In genomic region chr16:11312718-11313492, GRCh38 we compare ENCODE assay signal across 8 cellular contexts. TPM values are rescaled to one million over a fixed set of nuclear protein-coding genes. Genes with fewer than 3 reads are reported as not detected.
DNase-seq lines count a peak whose midpoint lies in the region; ATAC-seq, FAIRE-seq and TF ChIP-seq lines count a peak whose summit lies in the region.

No MANE protein-coding gene starts in this region.

- FAIRE-seq in HepG2 (lab: Jason Lieb, UNC): no peak

- no peaks in the 10 kb centered on the region for H3K9me3 Mint-ChIP-seq in activated naive CD8-positive, alpha-beta T cell (ENCODE audit: low read depth)

- H3K36me3 ChIP-seq in HepG2 (replicated peaks in 1 of 2; ENCODE audit: control insufficient read depth in 1 of 2, insufficient read depth in 2 of 2, low read length in 2 of 2) (no peaks in the 10 kb centered on the region), testis (ENCODE audit: low read depth, missing control alignments) (no peaks in the 10 kb centered on the region)

- H2AFZ ChIP-seq in HepG2 (ENCODE audit: low read length): peak overlapping the region; percentile 2

- TF ChIP-seq POLR2A in HepG2 (IDR thresholded peaks at IDR 0.05; ENCODE audit: insufficient read depth in 1 of 2, low read depth in 2 of 2, low read length in 2 of 2) (peak; percentile 11 to 46), testis (IDR thresholded peaks at IDR 0.05) (no peak)

- H3K79me2 ChIP-seq in HepG2 (ENCODE audit: insufficient read depth, low read length): no peaks in the 10 kb centered on the region

- peak; percentile 49 for DNase-seq in HT1080 (ENCODE audit: low read depth)
- peak; percentile 72 for DNase-seq in HepG2 (ENCODE audit: low spot score)
- DNase-seq in Ammon's horn (ENCODE audit: low spot score): no peak
- DNase-seq in testis: no peak
- no peak for DNase-seq in NCI-H128 (lab: John Stamatoyannopoulos, UW; ENCODE audit: unreplicated experiment)

- no TSS peak for BruUV-seq in HepG2 (replicated peaks; lab: Mats Ljungman, UMichigan)

- TF ChIP-seq CTCF in C4-2B (conservative IDR thresholded peaks at IDR 0.05): no peak
- no peak; the same call in 1 of the 2 replicates for TF ChIP-seq CTCF in HepG2 (CRISPR knock-in tag; IDR thresholded peaks at IDR 0.05)
- no peak for TF ChIP-seq CTCF in testis (IDR thresholded peaks at IDR 0.05)

- peaks cover 73% of the 10 kb centered on the region for H3K4me1 ChIP-seq in HepG2 (ENCODE audit: insufficient read depth, low read length)
- H3K4me1 ChIP-seq in testis: peaks cover 22% of the 10 kb centered on the region

- peaks cover 45% of the 10 kb centered on the region for H3K4me1 Mint-ChIP-seq in activated naive CD8-positive, alpha-beta T cell (ENCODE audit: low read depth)

- peak overlapping the region; percentile 4 to 49 (median 34); a peak in 4 of 6 replicates for H3K4me3 ChIP-seq in HepG2 (replicated peaks in 1 of 3; ENCODE audit: insufficient read depth in 1 of 3, low read depth in 2 of 3, low read length in 3 of 3)
- no peak overlapping the region for H3K4me3 ChIP-seq in testis

- H3K9me3 ChIP-seq in HepG2 (ENCODE audit: low read length) (no peaks in the 10 kb centered on the region), testis (no peaks in the 10 kb centered on the region)

- TF ChIP-seq RAD21 in HepG2 (CRISPR knock-in tag; IDR thresholded peaks at IDR 0.05): no peak

- ATAC-seq in HepG2 (no peak), HG02852 (IDR thresholded peaks at IDR 0.05; ENCODE audit: unreplicated experiment) (no peak)

- WGBS in HepG2 (ENCODE audit: low lambda C conversion rate): 35% methylated on average over 8 of the region's 8 CpGs
- 54% methylated on average over 8 of the region's 8 CpGs for WGBS in testis, 2 donors

- H4K20me1 ChIP-seq in HepG2 (ENCODE audit: insufficient read depth, low read length): no peaks in the 10 kb centered on the region

- peak overlapping the region; percentile 73 for H3K4me2 ChIP-seq in HepG2 (ENCODE audit: low read depth, low read length)

- no peaks in the 10 kb centered on the region for H3K27me3 Mint-ChIP-seq in activated naive CD8-positive, alpha-beta T cell

- no peaks in the 10 kb centered on the region for H3K36me3 Mint-ChIP-seq in activated naive CD8-positive, alpha-beta T cell

- H3K4me3 Mint-ChIP-seq in activated naive CD8-positive, alpha-beta T cell: no peak overlapping the region

- in situ Hi-C loops in HepG2 (cut with HindIII; ENCODE audit: extremely low pct_ligation_motif_present, low pct_unique_long_range_greater_than_20kb): no loop called here

- peak overlapping the region; percentile 58 for H3K9ac ChIP-seq in HepG2 (ENCODE audit: insufficient read depth, low read depth, low read length)

- CTCF ChIA-PET in HepG2 (lab: Yijun Ruan, JAX; ENCODE audit: low intra/inter-chr PET ratio, low total read pairs): interaction anchor here (0.9 kb wide), 1 partner anchor 34 kb away, joined by 4 read pairs; no protein-coding TSS in a partner anchor

- intact Hi-C loops in HepG2 (cut with micrococcal nuclease; ENCODE audit: unreplicated experiment) (loop anchor here (1.0 kb wide), 1 partner anchor 50 kb away; no protein-coding TSS in a partner anchor), testis (cut with DNase I; ENCODE audit: low total_unique reads) (no loop called here)

- H3K27me3 ChIP-seq in HepG2 (ENCODE audit: control insufficient read depth in 1 of 2, insufficient read depth in 2 of 2, low read length in 2 of 2) (no peaks in the 10 kb centered on the region), testis (no peaks in the 10 kb centered on the region)

- TF ChIP-seq EP300 in HepG2 (IDR thresholded peaks at IDR 0.05; ENCODE audit: low read depth in 2 of 2, low read length in 2 of 2) (0 out of 4 replicates have a peak, but pooled peaks of 1 of the 2 experiments have one; percentile 18), HepG2 (CRISPR knock-in tag; IDR thresholded peaks at IDR 0.05; ENCODE audit: borderline replicate concordance) (no peak)

- peak overlapping the region; percentile 3; the same call in 1 of the 2 replicates for H3K27ac ChIP-seq in C4-2B
- H3K27ac ChIP-seq in HepG2 (ENCODE audit: extremely low read length, insufficient read depth, low read length): peak overlapping the region; percentile 88
- peak overlapping the region in 1 of 2 donors; percentile 45 for H3K27ac ChIP-seq in testis

- H3K27ac Mint-ChIP-seq in activated naive CD8-positive, alpha-beta T cell: peak overlapping the region; percentile 50

- POLR2A ChIA-PET in HepG2 (lab: Yijun Ruan, JAX): interaction anchor here (0.8 to 7.4 kb wide), 15 partner anchors 15 to 484 kb away, joined by 3 to 234 read pairs (median 6); partner anchors contain the start of genes PRM2, PRM3, SOCS1 and ZC3H7A

RNA-seq across cellular contexts. Expression of gene PRM1, which starts 31.8 kb away (rescaled TPM):
- total RNA-seq in HT1080 (2014; rRNA removed; shearing (Covaris generic)): not detected in 2 replicates
- not detected in 2 replicates for polyA plus RNA-seq in HT1080 (2015; cell fraction: cytosol; rRNA removed)
- not detected in 2 replicates for polyA plus RNA-seq in HT1080 (2015; cell fraction: nucleus; rRNA removed)
- total RNA-seq in HepG2 (2016; rRNA removed; fragmentation: Illumina TruSeq; extraction: Trizol): not detected in 2 replicates
- not detected in 2 replicates for total RNA-seq in HepG2 (2016; cell fraction: cytosol; rRNA removed; fragmentation: Illumina TruSeq; extraction: Trizol; ENCODE audit: low read depth)
- total RNA-seq in HepG2 (2016; cell fraction: insoluble cytoplasmic fraction; rRNA removed; fragmentation: Illumina TruSeq; extraction: Trizol): not detected in 2 replicates
- not detected in 2 replicates for total RNA-seq in HepG2 (2016; cell fraction: membrane; rRNA removed; fragmentation: Illumina TruSeq; extraction: Trizol)
- not detected in 2 replicates for total RNA-seq in HepG2 (2016; cell fraction: nucleus; rRNA removed; fragmentation: Illumina TruSeq; extraction: Trizol)
- not detected in 2 replicates for polyA plus RNA-seq in HepG2 (2011; rRNA removed)
- polyA plus RNA-seq in HepG2 (2011; cell fraction: cytosol; rRNA removed): 0.44 TPM in 1 of 2 replicates, not detected in the other
- not detected in 2 replicates for polyA plus RNA-seq in HepG2 (2011; cell fraction: nucleus; rRNA removed)
- polyA plus RNA-seq in HepG2 (2012): not detected in 2 replicates
- polyA plus RNA-seq in HepG2 (2016; cell fraction: cytosol; fragmentation: Illumina TruSeq; extraction: Trizol; ENCODE audit: low read depth): not detected in 2 replicates
- polyA plus RNA-seq in HepG2 (2016; cell fraction: insoluble cytoplasmic fraction; fragmentation: Illumina TruSeq; extraction: Trizol; ENCODE audit: low read depth): not detected in 2 replicates
- polyA plus RNA-seq in HepG2 (2016; cell fraction: membrane; fragmentation: Illumina TruSeq; extraction: Trizol; ENCODE audit: low read depth): not detected in 2 replicates
- not detected in 2 replicates for polyA plus RNA-seq in HepG2 (2016; cell fraction: nucleus; fragmentation: Illumina TruSeq; extraction: Trizol; ENCODE audit: insufficient read depth, low read depth)
- not detected in 2 replicates for polyA minus RNA-seq in HepG2 (2011; rRNA and poly(A)+ RNA removed; ENCODE audit: low replicate concordance)
- polyA minus RNA-seq in HepG2 (2011; cell fraction: cytosol; rRNA and poly(A)+ RNA removed): not detected in 2 replicates
- polyA minus RNA-seq in HepG2 (2011; cell fraction: nucleus; rRNA and poly(A)+ RNA removed): not detected in 2 replicates
- total RNA-seq in testis: over 10,000 TPM in 1 of 2 donors, 1,000 to 10,000 TPM in 1; 7,819 to 32,936 TPM
- polyA plus RNA-seq in testis (ENCODE audit: insufficient read depth, low read depth, low replicate concordance): 15,171 TPM

RNA-seq across cellular contexts. Expression of gene RMI2, which starts 32.4 kb away (rescaled TPM):
- 9.4 and 14.2 TPM in 2 replicates for total RNA-seq in HT1080 (2014; rRNA removed; shearing (Covaris generic))
- 26.9 and 28.2 TPM in 2 replicates for polyA plus RNA-seq in HT1080 (2015; cell fraction: cytosol; rRNA removed)
- polyA plus RNA-seq in HT1080 (2015; cell fraction: nucleus; rRNA removed): 14.3 and 17.4 TPM in 2 replicates
- 55.7 and 65.3 TPM in 2 replicates for total RNA-seq in HepG2 (2016; rRNA removed; fragmentation: Illumina TruSeq; extraction: Trizol)
- 8.6 and 11.0 TPM in 2 replicates for total RNA-seq in HepG2 (2016; cell fraction: cytosol; rRNA removed; fragmentation: Illumina TruSeq; extraction: Trizol; ENCODE audit: low read depth)
- 51.5 and 55.7 TPM in 2 replicates for total RNA-seq in HepG2 (2016; cell fraction: insoluble cytoplasmic fraction; rRNA removed; fragmentation: Illumina TruSeq; extraction: Trizol)
- 28.4 and 29.3 TPM in 2 replicates for total RNA-seq in HepG2 (2016; cell fraction: membrane; rRNA removed; fragmentation: Illumina TruSeq; extraction: Trizol)
- total RNA-seq in HepG2 (2016; cell fraction: nucleus; rRNA removed; fragmentation: Illumina TruSeq; extraction: Trizol): 23.6 and 25.7 TPM in 2 replicates
- polyA plus RNA-seq in HepG2 (2011; rRNA removed): 15.3 and 24.5 TPM in 2 replicates
- 18.8 and 22.1 TPM in 2 replicates for polyA plus RNA-seq in HepG2 (2011; cell fraction: cytosol; rRNA removed)
- 10.4 and 11.9 TPM in 2 replicates for polyA plus RNA-seq in HepG2 (2011; cell fraction: nucleus; rRNA removed)
- polyA plus RNA-seq in HepG2 (2012): 19.5 and 50.3 TPM in 2 replicates
- 10.8 and 11.1 TPM in 2 replicates for polyA plus RNA-seq in HepG2 (2016; cell fraction: cytosol; fragmentation: Illumina TruSeq; extraction: Trizol; ENCODE audit: low read depth)
- polyA plus RNA-seq in HepG2 (2016; cell fraction: insoluble cytoplasmic fraction; fragmentation: Illumina TruSeq; extraction: Trizol; ENCODE audit: low read depth): 90.6 and 102 TPM in 2 replicates
- polyA plus RNA-seq in HepG2 (2016; cell fraction: membrane; fragmentation: Illumina TruSeq; extraction: Trizol; ENCODE audit: low read depth): 27.3 and 29.2 TPM in 2 replicates
- 54.0 and 54.7 TPM in 2 replicates for polyA plus RNA-seq in HepG2 (2016; cell fraction: nucleus; fragmentation: Illumina TruSeq; extraction: Trizol; ENCODE audit: insufficient read depth, low read depth)
- polyA minus RNA-seq in HepG2 (2011; rRNA and poly(A)+ RNA removed; ENCODE audit: low replicate concordance): 9.1 and 22.0 TPM in 2 replicates
- polyA minus RNA-seq in HepG2 (2011; cell fraction: cytosol; rRNA and poly(A)+ RNA removed): 12.6 and 15.4 TPM in 2 replicates
- polyA minus RNA-seq in HepG2 (2011; cell fraction: nucleus; rRNA and poly(A)+ RNA removed): 8.4 and 8.7 TPM in 2 replicates
- total RNA-seq in testis: 10 to 100 TPM; 26.7 to 30.6 TPM
- 21.5 TPM for polyA plus RNA-seq in testis (ENCODE audit: insufficient read depth, low read depth, low replicate concordance)

RNA-seq across cellular contexts. Expression of gene PRM2, which starts 36.6 kb away (rescaled TPM):
- not detected in 2 replicates for total RNA-seq in HT1080 (2014; rRNA removed; shearing (Covaris generic))
- polyA plus RNA-seq in HT1080 (2015; cell fraction: cytosol; rRNA removed): not detected in 2 replicates
- not detected in 2 replicates for polyA plus RNA-seq in HT1080 (2015; cell fraction: nucleus; rRNA removed)
- total RNA-seq in HepG2 (2016; rRNA removed; fragmentation: Illumina TruSeq; extraction: Trizol): not detected in 2 replicates
- 0.61 TPM in 1 of 2 replicates, not detected in the other for total RNA-seq in HepG2 (2016; cell fraction: cytosol; rRNA removed; fragmentation: Illumina TruSeq; extraction: Trizol; ENCODE audit: low read depth)
- not detected in 2 replicates for total RNA-seq in HepG2 (2016; cell fraction: insoluble cytoplasmic fraction; rRNA removed; fragmentation: Illumina TruSeq; extraction: Trizol)
- 0.28 and 0.52 TPM in 2 replicates for total RNA-seq in HepG2 (2016; cell fraction: membrane; rRNA removed; fragmentation: Illumina TruSeq; extraction: Trizol)
- not detected in 2 replicates for total RNA-seq in HepG2 (2016; cell fraction: nucleus; rRNA removed; fragmentation: Illumina TruSeq; extraction: Trizol)
- polyA plus RNA-seq in HepG2 (2011; rRNA removed): 0.54 TPM in 1 of 2 replicates, not detected in the other
- 0.19 and 0.26 TPM in 2 replicates for polyA plus RNA-seq in HepG2 (2011; cell fraction: cytosol; rRNA removed)
- not detected in 2 replicates for polyA plus RNA-seq in HepG2 (2011; cell fraction: nucleus; rRNA removed)
- polyA plus RNA-seq in HepG2 (2012): not detected in 2 replicates
- polyA plus RNA-seq in HepG2 (2016; cell fraction: cytosol; fragmentation: Illumina TruSeq; extraction: Trizol; ENCODE audit: low read depth): 1.6 and 2.0 TPM in 2 replicates
- polyA plus RNA-seq in HepG2 (2016; cell fraction: insoluble cytoplasmic fraction; fragmentation: Illumina TruSeq; extraction: Trizol; ENCODE audit: low read depth): 0.56 TPM in 1 of 2 replicates, not detected in the other
- 0.55 and 0.73 TPM in 2 replicates for polyA plus RNA-seq in HepG2 (2016; cell fraction: membrane; fragmentation: Illumina TruSeq; extraction: Trizol; ENCODE audit: low read depth)
- polyA plus RNA-seq in HepG2 (2016; cell fraction: nucleus; fragmentation: Illumina TruSeq; extraction: Trizol; ENCODE audit: insufficient read depth, low read depth): not detected in 2 replicates
- polyA minus RNA-seq in HepG2 (2011; rRNA and poly(A)+ RNA removed; ENCODE audit: low replicate concordance): not detected in 2 replicates
- polyA minus RNA-seq in HepG2 (2011; cell fraction: cytosol; rRNA and poly(A)+ RNA removed): not detected in 2 replicates
- not detected in 2 replicates for polyA minus RNA-seq in HepG2 (2011; cell fraction: nucleus; rRNA and poly(A)+ RNA removed)
- total RNA-seq in testis: over 10,000 TPM in 1 of 2 donors, 1,000 to 10,000 TPM in 1; 3,179 to 16,461 TPM
- 12,441 TPM for polyA plus RNA-seq in testis (ENCODE audit: insufficient read depth, low read depth, low replicate concordance)

RNA-seq across cellular contexts. Expression of gene PRM3, which starts 39.5 kb away (rescaled TPM):
- not detected in 2 replicates for total RNA-seq in HT1080 (2014; rRNA removed; shearing (Covaris generic))
- not detected in 2 replicates for polyA plus RNA-seq in HT1080 (2015; cell fraction: cytosol; rRNA removed)
- polyA plus RNA-seq in HT1080 (2015; cell fraction: nucleus; rRNA removed): not detected in 2 replicates
- total RNA-seq in HepG2 (2016; rRNA removed; fragmentation: Illumina TruSeq; extraction: Trizol) (not detected in 2 replicates), testis (100 to 1,000 TPM; 109 to 383 TPM)
- not detected in 2 replicates for total RNA-seq in HepG2 (2016; cell fraction: cytosol; rRNA removed; fragmentation: Illumina TruSeq; extraction: Trizol; ENCODE audit: low read depth)
- not detected in 2 replicates for total RNA-seq in HepG2 (2016; cell fraction: insoluble cytoplasmic fraction; rRNA removed; fragmentation: Illumina TruSeq; extraction: Trizol)
- total RNA-seq in HepG2 (2016; cell fraction: membrane; rRNA removed; fragmentation: Illumina TruSeq; extraction: Trizol): not detected in 2 replicates
- not detected in 2 replicates for total RNA-seq in HepG2 (2016; cell fraction: nucleus; rRNA removed; fragmentation: Illumina TruSeq; extraction: Trizol)
- polyA plus RNA-seq in HepG2 (2011; rRNA removed) (not detected in 2 replicates), testis (ENCODE audit: insufficient read depth, low read depth, low replicate concordance) (51.1 TPM)
- not detected in 2 replicates for polyA plus RNA-seq in HepG2 (2011; cell fraction: cytosol; rRNA removed)
- not detected in 2 replicates for polyA plus RNA-seq in HepG2 (2011; cell fraction: nucleus; rRNA removed)
- polyA plus RNA-seq in HepG2 (2012): not detected in 2 replicates
- not detected in 2 replicates for polyA plus RNA-seq in HepG2 (2016; cell fraction: cytosol; fragmentation: Illumina TruSeq; extraction: Trizol; ENCODE audit: low read depth)
- polyA plus RNA-seq in HepG2 (2016; cell fraction: insoluble cytoplasmic fraction; fragmentation: Illumina TruSeq; extraction: Trizol; ENCODE audit: low read depth): not detected in 2 replicates
- not detected in 2 replicates for polyA plus RNA-seq in HepG2 (2016; cell fraction: membrane; fragmentation: Illumina TruSeq; extraction: Trizol; ENCODE audit: low read depth)
- polyA plus RNA-seq in HepG2 (2016; cell fraction: nucleus; fragmentation: Illumina TruSeq; extraction: Trizol; ENCODE audit: insufficient read depth, low read depth): not detected in 2 replicates
- polyA minus RNA-seq in HepG2 (2011; rRNA and poly(A)+ RNA removed; ENCODE audit: low replicate concordance): not detected in 2 replicates
- polyA minus RNA-seq in HepG2 (2011; cell fraction: cytosol; rRNA and poly(A)+ RNA removed): not detected in 2 replicates
- polyA minus RNA-seq in HepG2 (2011; cell fraction: nucleus; rRNA and poly(A)+ RNA removed): 2.8 TPM in 1 of 2 replicates, not detected in the other

RNA-seq across cellular contexts. Expression of gene TNP2, which starts 43.8 kb away (rescaled TPM):
- total RNA-seq in HT1080 (2014; rRNA removed; shearing (Covaris generic)): not detected in 2 replicates
- polyA plus RNA-seq in HT1080 (2015; cell fraction: cytosol; rRNA removed): not detected in 2 replicates
- not detected in 2 replicates for polyA plus RNA-seq in HT1080 (2015; cell fraction: nucleus; rRNA removed)
- total RNA-seq in HepG2 (2016; rRNA removed; fragmentation: Illumina TruSeq; extraction: Trizol): not detected in 2 replicates
- not detected in 2 replicates for total RNA-seq in HepG2 (2016; cell fraction: cytosol; rRNA removed; fragmentation: Illumina TruSeq; extraction: Trizol; ENCODE audit: low read depth)
- total RNA-seq in HepG2 (2016; cell fraction: insoluble cytoplasmic fraction; rRNA removed; fragmentation: Illumina TruSeq; extraction: Trizol): not detected in 2 replicates
- total RNA-seq in HepG2 (2016; cell fraction: membrane; rRNA removed; fragmentation: Illumina TruSeq; extraction: Trizol): not detected in 2 replicates
- not detected in 2 replicates for total RNA-seq in HepG2 (2016; cell fraction: nucleus; rRNA removed; fragmentation: Illumina TruSeq; extraction: Trizol)
- polyA plus RNA-seq in HepG2 (2011; rRNA removed): not detected in 2 replicates
- polyA plus RNA-seq in HepG2 (2011; cell fraction: cytosol; rRNA removed): not detected in 2 replicates
- not detected in 2 replicates for polyA plus RNA-seq in HepG2 (2011; cell fraction: nucleus; rRNA removed)
- not detected in 2 replicates for polyA plus RNA-seq in HepG2 (2012)
- not detected in 2 replicates for polyA plus RNA-seq in HepG2 (2016; cell fraction: cytosol; fragmentation: Illumina TruSeq; extraction: Trizol; ENCODE audit: low read depth)
- polyA plus RNA-seq in HepG2 (2016; cell fraction: insoluble cytoplasmic fraction; fragmentation: Illumina TruSeq; extraction: Trizol; ENCODE audit: low read depth): not detected in 2 replicates
- polyA plus RNA-seq in HepG2 (2016; cell fraction: membrane; fragmentation: Illumina TruSeq; extraction: Trizol; ENCODE audit: low read depth): not detected in 2 replicates
- polyA plus RNA-seq in HepG2 (2016; cell fraction: nucleus; fragmentation: Illumina TruSeq; extraction: Trizol; ENCODE audit: insufficient read depth, low read depth): not detected in 2 replicates
- polyA minus RNA-seq in HepG2 (2011; rRNA and poly(A)+ RNA removed; ENCODE audit: low replicate concordance): not detected in 2 replicates
- not detected in 2 replicates for polyA minus RNA-seq in HepG2 (2011; cell fraction: cytosol; rRNA and poly(A)+ RNA removed)
- not detected in 2 replicates for polyA minus RNA-seq in HepG2 (2011; cell fraction: nucleus; rRNA and poly(A)+ RNA removed)
- total RNA-seq in testis: 10 to 100 TPM; 10.2 to 29.8 TPM
- polyA plus RNA-seq in testis (ENCODE audit: insufficient read depth, low read depth, low replicate concordance): 38.4 TPM

Comparison
In these comparisons a context has a peak if more than half of its experiments do, and no peak if none do; other contexts are left out.
1. DNase-seq: peak in HT1080 (single experiment) and HepG2 (single experiment); none in Ammon's horn (single experiment), testis (single experiment) and NCI-H128 (single experiment).
2. H3K4me3 ChIP-seq: peak in HepG2 (3 of 3); none in testis (0 of 2).
3. RNA of gene PRM1, which starts 31.8 kb away (total RNA-seq): 7,819 to 32,936 TPM in testis; not detected in HepG2 and not detected in HT1080; every median in the first group is over 1,000 times any median in the second.
4. RNA of gene PRM2, which starts 36.6 kb away (total RNA-seq): 3,179 to 16,461 TPM in testis; not detected in HT1080 and 0.28 to 0.61 TPM in HepG2; every median in the first group is over 1,000 times any median in the second.